Comparison of ENCODE assay signal across 8 cellular contexts in genomic region chr2:118013221-118013723, GRCh38. TPM values are rescaled to one million over a fixed set of nuclear protein-coding genes. Genes with fewer than 3 reads are reported as not detected.
DNase-seq lines count a peak whose midpoint lies in the region; ATAC-seq and TF ChIP-seq lines count a peak whose summit lies in the region.

No MANE protein-coding gene starts in this region.

- POLR2A ChIA-PET in T-cell (lab: Charles Lee) = interaction anchor here (0.5 to 0.8 kb wide), 2 partner anchors 10 to 23 kb away, joined by 3 read pairs; no protein-coding TSS in a partner anchor

- H3K4me3 ChIP-seq in breast epithelium (peak overlapping the region; percentile 96 to 100 (median 100)), skin epidermis (peak overlapping the region; percentile 73 to 99 (median 97))

- H3K27ac ChIP-seq in breast epithelium = peak overlapping the region; percentile 77 to 89
- peak overlapping the region; percentile 61 to 98 (median 89) for H3K27ac ChIP-seq in skin epidermis

- peaks cover 0 to 3% of the 10 kb centered on the region in 2 donors for H3K27me3 Mint-ChIP-seq in T-cell

- DNase-seq in COR-L47 (lab: John Stamatoyannopoulos, UW) (peak; percentile 18), T-cell (peak in 19 of 34 experiments; percentile 2 to 36 (median 9)), breast epithelium (ENCODE audit: low spot score in 2 of 2) (peak in 1 of 2 donors; percentile 56), iPS-NIHi7 (ENCODE audit: extremely low spot score) (peak; percentile 52), DMS153 (lab: John Stamatoyannopoulos, UW) (no peak)

- no peaks in the 10 kb centered on the region for H3K9me3 ChIP-seq in breast epithelium

- peak overlapping the region; percentile 90 to 94 (median 91) for H3K4me3 Mint-ChIP-seq in T-cell

- peak; percentile 33 for ATAC-seq in GM19455 (IDR thresholded peaks at IDR 0.05; ENCODE audit: unreplicated experiment)
- ATAC-seq in HG03457 (IDR thresholded peaks at IDR 0.05; ENCODE audit: unreplicated experiment) = peak; percentile 26
- peak; percentile 12 to 25 (median 18) for ATAC-seq in T-cell (replicated peaks in 1 of 4)

- CTCF ChIA-PET in T-cell (lab: Charles Lee) = interaction anchor here (0.6 to 5.6 kb wide), 6 partner anchors 9 to 199 kb away, joined by 3 to 77 read pairs (median 18); partner anchors contain the start of gene DDX18 (in 1 of the 2)

- peaks cover under 1% of the 10 kb centered on the region for H3K36me3 Mint-ChIP-seq in T-cell

- H3K4me1 Mint-ChIP-seq in T-cell = peaks cover 46 to 55% (median 48%) of the 10 kb centered on the region in 3 donors

- TF ChIP-seq CTCF in breast epithelium (IDR thresholded peaks at IDR 0.05) = no peak

- no peak for TF ChIP-seq POLR2A in breast epithelium (IDR thresholded peaks at IDR 0.05)

- H3K36me3 ChIP-seq in breast epithelium = no peaks in the 10 kb centered on the region

- no peaks in the 10 kb centered on the region for H3K9me3 Mint-ChIP-seq in T-cell

- peaks cover 0 to 15% of the 10 kb centered on the region in 2 donors for H3K4me1 ChIP-seq in breast epithelium

- no peaks in the 10 kb centered on the region for H3K27me3 ChIP-seq in breast epithelium

- intact Hi-C loops in breast epithelium (cut with DNase I; ENCODE audit: low total_unique reads) = no loop called here

- peak overlapping the region; percentile 55 to 92 for H3K27ac Mint-ChIP-seq in T-cell

RNA-seq across cellular contexts. Expression of gene CCDC93, which starts 0.6 kb away (rescaled TPM):
- total RNA-seq in T-cell = 10 to 100 TPM; 47.8 to 55.3 (median 50.5) TPM
- total RNA-seq in breast epithelium = 10 to 100 TPM; 25.6 to 33.1 (median 32.9) TPM
